Comparison of ENCODE assay signal across 15 cellular contexts in genomic region chr2:118667964-118668363, GRCh38.
DNase-seq lines count a peak whose midpoint lies in the region; ATAC-seq and TF ChIP-seq lines count a peak whose summit lies in the region.
"Had no signal": no experiment of that assay in that cellular context is flagged by ENCODE, and none has a peak within 500 bp of the region (broad histone marks: within the 10 kb centered on the region; RNA-seq: fewer than 3 reads in every experiment).

No MANE protein-coding gene starts in this region.

- no peak for TF ChIP-seq EP300 in ovary (IDR thresholded peaks at IDR 0.05)

- no peak for TF ChIP-seq CTCF in smooth muscle cell (IDR thresholded peaks at IDR 0.05; ENCODE audit: borderline replicate concordance, insufficient read depth, poor library complexity, severe bottlenecking)
- no peak for TF ChIP-seq CTCF in ovary (IDR thresholded peaks at IDR 0.05)

- no peak for ATAC-seq in GM21619 (IDR thresholded peaks at IDR 0.05; ENCODE audit: unreplicated experiment)

- 92% methylated on average over 6 of the region's 6 CpGs for WGBS in smooth muscle cell (ENCODE audit: low lambda C conversion rate)
- 79 to 85% (median 84%) methylated on average over 6 of the region's 6 CpGs for WGBS in ovary, 3 donors

- H3K4me3 ChIP-seq in SJSA1 (no peak overlapping the region), smooth muscle cell (no peak overlapping the region), ovary (no peak overlapping the region)

- H4K20me1 ChIP-seq in smooth muscle cell (ENCODE audit: low read depth) = no peaks in the 10 kb centered on the region

- H3K4me2 ChIP-seq in smooth muscle cell = no peak overlapping the region

- no peak overlapping the region for H2AFZ ChIP-seq in smooth muscle cell (ENCODE audit: low read depth)

- intact Hi-C loops in ovary (cut with DNase I) = no loop called here

- H3K9ac ChIP-seq in smooth muscle cell (ENCODE audit: low read depth) = peak overlapping the region; percentile 42

- no peaks in the 10 kb centered on the region for H3K9me3 ChIP-seq in SJSA1 (replicated peaks)
- H3K9me3 ChIP-seq in smooth muscle cell (replicated peaks; ENCODE audit: low read depth) = no peaks in the 10 kb centered on the region
- no peaks in the 10 kb centered on the region for H3K9me3 ChIP-seq in ovary
- H3K9me3 ChIP-seq: thoracic aorta had no signal

- H3K27me3 ChIP-seq in SJSA1 (replicated peaks) (no peaks in the 10 kb centered on the region), smooth muscle cell (ENCODE audit: low read depth) (no peaks in the 10 kb centered on the region), ovary (no peaks in the 10 kb centered on the region)

- TF ChIP-seq POLR2A in ovary (IDR thresholded peaks at IDR 0.05) = no peak

- DNase-seq in GM03348 (ENCODE audit: low spot score) (peak; percentile 54), SJSA1 (ENCODE audit: low read depth in 1 of 2, low spot score in 2 of 2) (no peak), fibroblast of the conjunctiva (ENCODE audit: low read depth) (peak; percentile 59), smooth muscle cell (lab: John Stamatoyannopoulos, UW; ENCODE audit: unreplicated experiment) (no peak), ovary (no peak)
- no peak for DNase-seq in stimulated activated CD4-positive, alpha-beta T cell treated with anti-CD3 and anti-CD28 coated beads, Interleukin-12 subunit alpha, Interleukin-12 subunit beta, amount 100 ng/mL, for 4 hours
- no peak for DNase-seq in stimulated activated naive CD4-positive, alpha-beta T cell treated with Interleukin-2 at 50 U/mL for 16 hours (lab: John Stamatoyannopoulos, UW)
- DNase-seq: activated effector memory CD4-positive, alpha-beta T cell treated with Interleukin-2 at 50 U/mL for 16 hours; CD4-positive, alpha-beta memory T cell; effector CD8-positive, alpha-beta T cell; kidney; NCI-H1105; NCI-H2227 treated with DMSO at 0.1 percent for 48 hours had no signal

- H3K79me2 ChIP-seq in smooth muscle cell (ENCODE audit: low read depth) = no peaks in the 10 kb centered on the region

- no peaks in the 10 kb centered on the region for H3K36me3 ChIP-seq in SJSA1
- H3K36me3 ChIP-seq in smooth muscle cell (ENCODE audit: low read depth) = no peaks in the 10 kb centered on the region
- no peaks in the 10 kb centered on the region for H3K36me3 ChIP-seq in ovary
- H3K36me3 ChIP-seq: thoracic aorta had no signal

- H3K27ac ChIP-seq in SJSA1 (peak overlapping the region; percentile 92), smooth muscle cell (ENCODE audit: low read depth) (peak overlapping the region; percentile 93), ovary (no peak overlapping the region)

- peaks cover 5% of the 10 kb centered on the region for H3F3A ChIP-seq in smooth muscle cell (ENCODE audit: low read depth)

- H3K4me1 ChIP-seq in SJSA1 (replicated peaks) = peaks cover 44% of the 10 kb centered on the region
- peaks cover 10% of the 10 kb centered on the region for H3K4me1 ChIP-seq in smooth muscle cell (ENCODE audit: low read depth)
- peaks cover 3% of the 10 kb centered on the region for H3K4me1 ChIP-seq in ovary (ENCODE audit: insufficient read depth)

Comparison
In these comparisons a context has a peak if more than half of its experiments do, and no peak if none do; other contexts are left out.
1. DNase-seq: peak in GM03348 (single experiment) and fibroblast of the conjunctiva (single experiment); none in SJSA1 (0 of 2), smooth muscle cell (single experiment), stimulated activated CD4-positive, alpha-beta T cell treated with anti-CD3 and anti-CD28 coated beads, Interleukin-12 subunit alpha, Interleukin-12 subunit beta, amount 100 ng/mL, for 4 hours (single experiment), stimulated activated naive CD4-positive, alpha-beta T cell treated with Interleukin-2 at 50 U/mL for 16 hours (single experiment) and ovary (0 of 5).
2. H3K27ac ChIP-seq: peak in SJSA1 (single experiment) and smooth muscle cell (single experiment); none in ovary (0 of 2).